In genomic region chr1:247409869-247410544, GRCh38 we compare ENCODE assay signal across 8 cellular contexts. TPM values are rescaled to one million over a fixed set of nuclear protein-coding genes. Genes with fewer than 3 reads are reported as not detected.
DNase-seq lines count a peak whose midpoint lies in the region; ATAC-seq, FAIRE-seq and TF ChIP-seq lines count a peak whose summit lies in the region.

No MANE protein-coding gene starts in this region.

- no peaks in the 10 kb centered on the region for H3K27me3 ChIP-seq in KMS-11 (ENCODE audit: insufficient read depth, low read depth)

- DNase-seq in GM13976 (ENCODE audit: low spot score) (peak; percentile 84), epidermal melanocyte (ENCODE audit: insufficient read length, low spot score) (no peak), NCI-H2107 (lab: John Stamatoyannopoulos, UW) (no peak), NCI-H2227 (lab: John Stamatoyannopoulos, UW; ENCODE audit: unreplicated experiment) (no peak), frontal cortex (ENCODE audit: low spot score in 2 of 2) (no peak)

- peak overlapping the region; percentile 11; the same call in 1 of the 2 replicates for H2AFZ ChIP-seq in KMS-11 (ENCODE audit: low read depth)

- peaks cover 18% of the 10 kb centered on the region for H3K4me1 ChIP-seq in KMS-11 (ENCODE audit: low read depth, poor library complexity, severe bottlenecking)

- no peaks in the 10 kb centered on the region for H4K20me1 ChIP-seq in KMS-11 (ENCODE audit: insufficient read depth)

- H3K27ac ChIP-seq in KMS-11 = no peak overlapping the region

- peaks cover 62% of the 10 kb centered on the region for H3K4me1 Mint-ChIP-seq in dendritic cell treated with granulocyte-macrophage colony-stimulating factor and Interleukin-4, amounts not matched to agents 40 ng/mL and 50 ng/mL, for 4 days (ENCODE audit: low read depth)

- H3K36me3 Mint-ChIP-seq in dendritic cell treated with granulocyte-macrophage colony-stimulating factor and Interleukin-4, amounts not matched to agents 40 ng/mL and 50 ng/mL, for 4 days (ENCODE audit: low read depth) = no peaks in the 10 kb centered on the region

- intact Hi-C loops in dendritic cell treated with granulocyte-macrophage colony-stimulating factor and Interleukin-4, amounts not matched to agents 40 ng/mL and 50 ng/mL, for 4 days (cut with micrococcal nuclease) = no loop called here

- H3K4me3 Mint-ChIP-seq in dendritic cell treated with granulocyte-macrophage colony-stimulating factor and Interleukin-4, amounts not matched to agents 40 ng/mL and 50 ng/mL, for 4 days = peak overlapping the region; percentile 53

- peak overlapping the region; percentile 53 for H3K4me2 ChIP-seq in KMS-11

- no peak overlapping the region for H3K4me3 ChIP-seq in KMS-11 (IDR thresholded peaks at IDR 0.05; ENCODE audit: insufficient read depth, low read depth, low read length)

- peak overlapping the region; percentile 83 for H3K27ac Mint-ChIP-seq in dendritic cell treated with granulocyte-macrophage colony-stimulating factor and Interleukin-4, amounts not matched to agents 40 ng/mL and 50 ng/mL, for 4 days

- no peak overlapping the region for H3K9ac ChIP-seq in KMS-11

- no peaks in the 10 kb centered on the region for H3K27me3 Mint-ChIP-seq in dendritic cell treated with granulocyte-macrophage colony-stimulating factor and Interleukin-4, amounts not matched to agents 40 ng/mL and 50 ng/mL, for 4 days

- H3K9me3 Mint-ChIP-seq in dendritic cell treated with granulocyte-macrophage colony-stimulating factor and Interleukin-4, amounts not matched to agents 40 ng/mL and 50 ng/mL, for 4 days = no peaks in the 10 kb centered on the region

- peak; percentile 90 for ATAC-seq in GM21723 (IDR thresholded peaks at IDR 0.05; ENCODE audit: unreplicated experiment)

- in situ Hi-C loops in GM13976 (cut with MboI; ENCODE audit: low sequenced_read_pairs, unreplicated experiment) = no loop called here

- TF ChIP-seq CTCF in GM13976 (IDR thresholded peaks at IDR 0.05; ENCODE audit: borderline replicate concordance, control extremely low read depth, extremely low read depth, insufficient read depth, missing control alignments) = no peak
- TF ChIP-seq CTCF in KMS-11 (conservative IDR thresholded peaks at IDR 0.05; ENCODE audit: low read depth, low read length) = no peak

- no peaks in the 10 kb centered on the region for H3K36me3 ChIP-seq in KMS-11 (ENCODE audit: insufficient read depth)

- no peak for FAIRE-seq in frontal cortex (lab: Jason Lieb, UNC)

- no peaks in the 10 kb centered on the region for H3K79me2 ChIP-seq in KMS-11 (ENCODE audit: insufficient read depth, low read depth)

RNA-seq across cellular contexts. Expression of gene NLRP3, which starts 6.0 kb away (rescaled TPM):
- total RNA-seq in frontal cortex = 0.82 TPM

RNA-seq across cellular contexts. Expression of gene OR2B11, which starts 47.9 kb away (rescaled TPM):
- not detected for total RNA-seq in frontal cortex
